In genomic region chr12:12505544-12506501, GRCh38 we compare ENCODE assay signal across 7 cellular contexts.
DNase-seq lines count a peak whose midpoint lies in the region; ATAC-seq and TF ChIP-seq lines count a peak whose summit lies in the region.

No MANE protein-coding gene starts in this region.

- H3K4me3 Mint-ChIP-seq in effector memory CD8-positive, alpha-beta T cell, result no peak overlapping the region

- H3K36me3 Mint-ChIP-seq in effector memory CD8-positive, alpha-beta T cell (ENCODE audit: insufficient read depth), result peaks cover 8% of the 10 kb centered on the region

- TF ChIP-seq CTCF in GM13977 (IDR thresholded peaks at IDR 0.05; ENCODE audit: extremely low read depth, insufficient read depth, missing control alignments), result no peak

- peak overlapping the region; percentile 3 for H3K9ac ChIP-seq in muscle layer of colon (ENCODE audit: low read length)

- H3K4me3 ChIP-seq in muscle layer of colon (ENCODE audit: low read depth in 1 of 2, low read length in 2 of 2), result no peak overlapping the region

- H3K27ac Mint-ChIP-seq in effector memory CD8-positive, alpha-beta T cell, result peak overlapping the region; percentile 15 to 48

- no peaks in the 10 kb centered on the region for H3K27me3 Mint-ChIP-seq in effector memory CD8-positive, alpha-beta T cell

- no peaks in the 10 kb centered on the region for H3K9me3 ChIP-seq in muscle layer of colon (ENCODE audit: low read length)

- peak; percentile 75 for DNase-seq in GM13977 (ENCODE audit: low spot score)
- DNase-seq in NCI-H526 (lab: John Stamatoyannopoulos, UW), result peak; percentile 17 to 50
- no peak for DNase-seq in effector memory CD8-positive, alpha-beta T cell
- DNase-seq in SW480 (ENCODE audit: low spot score), result no peak
- no peak for DNase-seq in GOT3 (lab: John Stamatoyannopoulos, UW)

- no peaks in the 10 kb centered on the region for H3K36me3 ChIP-seq in muscle layer of colon (ENCODE audit: insufficient read depth, low read length)

- peaks cover 14 to 30% of the 10 kb centered on the region in 2 donors for H3K4me1 Mint-ChIP-seq in effector memory CD8-positive, alpha-beta T cell (ENCODE audit: low read depth in 2 of 2)

- no peaks in the 10 kb centered on the region for H3K27me3 ChIP-seq in muscle layer of colon (ENCODE audit: control insufficient read depth in 1 of 2, insufficient read depth in 2 of 2, low read length in 2 of 2)

- H3K9me3 Mint-ChIP-seq in effector memory CD8-positive, alpha-beta T cell, result no peaks in the 10 kb centered on the region

- H3K27ac ChIP-seq in muscle layer of colon (ENCODE audit: low read depth, low read length), result no peak overlapping the region

- ATAC-seq in GM21576 (IDR thresholded peaks at IDR 0.05; ENCODE audit: unreplicated experiment), result peak; percentile 89
- no peak for ATAC-seq in effector memory CD8-positive, alpha-beta T cell (replicated peaks)

- H3K4me1 ChIP-seq in muscle layer of colon (ENCODE audit: insufficient read depth, low read length), result peaks cover 21% of the 10 kb centered on the region

- in situ Hi-C loops in GM13977 (cut with MboI; ENCODE audit: low pct_unique_long_range_greater_than_20kb, low sequenced_read_pairs, unreplicated experiment), result no loop called here

Comparison
In these comparisons a context has a peak if more than half of its experiments do, and no peak if none do; other contexts are left out.
1. DNase-seq: peak in GM13977 (single experiment) and NCI-H526 (2 of 2); none in effector memory CD8-positive, alpha-beta T cell (0 of 3), SW480 (single experiment) and GOT3 (single experiment).